13 cellular contexts compared by ENCODE assay signal in the genomic region with DNA sequence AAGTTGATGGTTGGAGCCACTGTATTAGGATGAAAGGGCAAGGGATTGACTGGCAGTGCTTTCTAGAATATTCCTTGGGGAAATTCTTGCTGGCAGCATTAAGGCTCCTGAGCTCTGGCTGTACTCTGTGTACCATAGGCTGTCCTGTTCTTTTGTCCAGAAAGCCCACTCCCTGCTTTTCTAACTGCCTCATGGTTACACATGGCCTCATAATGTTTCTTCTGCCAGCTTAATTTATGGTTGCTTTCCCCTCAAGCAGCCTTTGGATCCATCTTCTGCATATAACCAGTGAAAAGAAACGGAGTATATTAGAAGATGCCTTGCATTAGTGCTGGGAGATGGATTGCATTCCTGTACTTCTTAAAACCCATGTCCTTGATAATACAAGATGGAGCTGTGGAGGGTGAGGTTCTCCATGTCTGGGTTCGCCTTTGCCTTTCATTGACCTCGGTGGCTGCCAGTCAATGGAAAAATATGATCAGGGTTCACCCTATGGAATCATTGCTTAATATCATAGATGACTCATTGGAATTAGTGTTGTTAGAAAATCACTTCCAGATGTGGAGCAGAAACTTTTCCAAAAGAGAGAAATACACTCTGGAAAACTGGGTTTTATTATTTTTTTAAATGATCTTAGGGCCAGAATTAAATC. TPM values are rescaled to one million over a fixed set of nuclear protein-coding genes. Genes with fewer than 3 reads are reported as not detected.
DNase-seq lines count a peak whose midpoint lies in the region; ATAC-seq and TF ChIP-seq lines count a peak whose summit lies in the region.
"Had no signal": no experiment of that assay in that cellular context is flagged by ENCODE, and none has a peak within 500 bp of the region (broad histone marks: within the 10 kb centered on the region; RNA-seq: fewer than 3 reads in every experiment).

No MANE protein-coding gene starts in this region.

- H2AFZ ChIP-seq in GM23248 = peak overlapping the region; percentile 48; the same call in 1 of the 2 replicates

- no peak for TF ChIP-seq POLR2A in gastroesophageal sphincter (IDR thresholded peaks at IDR 0.05)

- H3K4me3 ChIP-seq in GM23248 (peak overlapping the region; percentile 54), gastroesophageal sphincter (no peak overlapping the region)
- H3K4me3 ChIP-seq: body of pancreas had no signal

- 0 to 3% methylated on average over 3 of the region's 3 CpGs for WGBS in GM23248 (ENCODE audit: low coverage in 1 of 2, low lambda C conversion rate in 2 of 2, missing lambda C conversion rate in 2 of 2), 2 experiments
- 60 to 63% methylated on average over 1 of the region's 3 CpGs for whole genome bisulfite sequencing in gastroesophageal sphincter (ENCODE audit: low coverage in 1 of 2), 2 donors

- H3K27me3 Mint-ChIP-seq in activated naive CD8-positive, alpha-beta T cell = no peaks in the 10 kb centered on the region
- H3K27me3 Mint-ChIP-seq: activated B cell treated with CpG ODN at 0.5 μM for 24 hours, progenitor cell of endocrine pancreas had no signal

- H3K9me3 Mint-ChIP-seq in activated naive CD8-positive, alpha-beta T cell (ENCODE audit: low read depth) = no peaks in the 10 kb centered on the region
- H3K9me3 Mint-ChIP-seq in stimulated activated effector memory CD8-positive, alpha-beta T cell treated with anti-CD3 and anti-CD28 coated beads, Interleukin-12 subunit alpha, Interleukin-12 subunit beta, amount 100 ng/mL, for 72 hours = no peaks in the 10 kb centered on the region
- H3K9me3 Mint-ChIP-seq: activated B cell treated with CpG ODN at 0.5 μM for 24 hours had no signal

- H3K27me3 ChIP-seq in GM23248 (replicated peaks; ENCODE audit: insufficient read depth) = no peaks in the 10 kb centered on the region
- H3K27me3 ChIP-seq in gastroesophageal sphincter = no peaks in the 10 kb centered on the region
- H3K27me3 ChIP-seq: body of pancreas had no signal

- TF ChIP-seq CTCF in gastroesophageal sphincter (IDR thresholded peaks at IDR 0.05) = no peak

- peak overlapping the region; percentile 83 for H3K4me2 ChIP-seq in GM23248 (ENCODE audit: unreplicated experiment)
- H3K4me2 ChIP-seq: KMS-11 had no signal

- peaks cover 27% of the 10 kb centered on the region for H3K79me2 ChIP-seq in GM23248 (ENCODE audit: insufficient read depth)

- peaks cover 4% of the 10 kb centered on the region for H3K36me3 Mint-ChIP-seq in activated naive CD8-positive, alpha-beta T cell
- peaks cover 9% of the 10 kb centered on the region for H3K36me3 Mint-ChIP-seq in stimulated activated effector memory CD8-positive, alpha-beta T cell treated with anti-CD3 and anti-CD28 coated beads, Interleukin-12 subunit alpha, Interleukin-12 subunit beta, amount 100 ng/mL, for 72 hours

- H3K27ac Mint-ChIP-seq in activated naive CD8-positive, alpha-beta T cell = peak overlapping the region; percentile 81
- H3K27ac Mint-ChIP-seq in stimulated activated effector memory CD8-positive, alpha-beta T cell treated with anti-CD3 and anti-CD28 coated beads, Interleukin-12 subunit alpha, Interleukin-12 subunit beta, amount 100 ng/mL, for 72 hours = peak overlapping the region; percentile 61
- H3K27ac Mint-ChIP-seq: progenitor cell of endocrine pancreas had no signal

- H3K36me3 ChIP-seq in GM23248 (ENCODE audit: low read depth) = no peaks in the 10 kb centered on the region
- no peaks in the 10 kb centered on the region for H3K36me3 ChIP-seq in gastroesophageal sphincter

- peak overlapping the region; percentile 99 for H3K27ac ChIP-seq in GM23248
- H3K27ac ChIP-seq in gastroesophageal sphincter = peak overlapping the region; percentile 73 to 80 (median 78)
- H3K27ac ChIP-seq: body of pancreas, KMS-11 had no signal

- TF ChIP-seq EP300 in gastroesophageal sphincter (IDR thresholded peaks at IDR 0.05) = no peak

- peak overlapping the region; percentile 81 for H3K9ac ChIP-seq in GM23248
- H3K9ac ChIP-seq: KMS-11 had no signal

- H3K9me3 ChIP-seq in GM23248 (ENCODE audit: low read depth) (no peaks in the 10 kb centered on the region), gastroesophageal sphincter (no peaks in the 10 kb centered on the region)
- H3K9me3 ChIP-seq: body of pancreas had no signal

- H3K4me3 Mint-ChIP-seq in activated naive CD8-positive, alpha-beta T cell = no peak overlapping the region
- no peak overlapping the region for H3K4me3 Mint-ChIP-seq in stimulated activated effector memory CD8-positive, alpha-beta T cell treated with anti-CD3 and anti-CD28 coated beads, Interleukin-12 subunit alpha, Interleukin-12 subunit beta, amount 100 ng/mL, for 72 hours
- H3K4me3 Mint-ChIP-seq: activated B cell treated with CpG ODN at 0.5 μM for 24 hours had no signal

- peaks cover 24% of the 10 kb centered on the region for H3F3A ChIP-seq in GM23248 (ENCODE audit: insufficient read depth)

- ATAC-seq in gastroesophageal sphincter (peak; percentile 11), GM21825 (IDR thresholded peaks at IDR 0.05; ENCODE audit: unreplicated experiment) (no peak), left lobe of liver (no peak)
- ATAC-seq in stimulated activated effector memory CD8-positive, alpha-beta T cell treated with anti-CD3 and anti-CD28 coated beads, Interleukin-12 subunit alpha, Interleukin-12 subunit beta, amount 100 ng/mL, for 72 hours = no peak
- ATAC-seq: body of pancreas had no signal

- H4K20me1 ChIP-seq in GM23248 (ENCODE audit: insufficient read depth) = no peaks in the 10 kb centered on the region

- peaks cover 72% of the 10 kb centered on the region for H3K4me1 Mint-ChIP-seq in activated naive CD8-positive, alpha-beta T cell (ENCODE audit: low read depth)
- peaks cover 49% of the 10 kb centered on the region for H3K4me1 Mint-ChIP-seq in stimulated activated effector memory CD8-positive, alpha-beta T cell treated with anti-CD3 and anti-CD28 coated beads, Interleukin-12 subunit alpha, Interleukin-12 subunit beta, amount 100 ng/mL, for 72 hours

- H3K4me1 ChIP-seq in GM23248 (ENCODE audit: insufficient read depth) (peaks cover 41% of the 10 kb centered on the region), gastroesophageal sphincter (peaks cover 0 to 66% (median 11%) of the 10 kb centered on the region in 3 donors)
- H3K4me1 ChIP-seq: body of pancreas had no signal

- H3K9me2 ChIP-seq in GM23248 (ENCODE audit: insufficient read depth) = no peaks in the 10 kb centered on the region

- DNase-seq in GM23248 = peak; percentile 76
- no peak for DNase-seq in stimulated activated effector memory CD8-positive, alpha-beta T cell treated with anti-CD3 and anti-CD28 coated beads, Interleukin-12 subunit alpha, Interleukin-12 subunit beta, amount 100 ng/mL, for 72 hours (ENCODE audit: low spot score in 2 of 2)
- DNase-seq in activated gamma-delta T cell (lab: John Stamatoyannopoulos, UW) = no peak
- no peak for DNase-seq in NCI-H1105 treated with DMSO at 0.1 percent for 48 hours (lab: John Stamatoyannopoulos, UW)
- no peak for DNase-seq in left lobe of liver (ENCODE audit: low spot score)
- DNase-seq: activated B cell treated with CpG ODN at 0.5 μM for 24 hours, body of pancreas, GDM1 had no signal

- in situ Hi-C loops in GM23248 (cut with MboI) = no loop called here

RNA-seq across cellular contexts. Expression of a gene that starts 24.7 kb away (rescaled TPM):
- 15.6 and 21.9 TPM in 2 replicates for total RNA-seq in GM23248 (2014; rRNA removed; shearing (Covaris generic))
- polyA plus RNA-seq in GM23248 (2016; fragmentation: Nextera tagmentation; extraction: Ambion mirVana) = 9.8 and 11.7 TPM in 2 replicates
- total RNA-seq in gastroesophageal sphincter (100 to 1,000 TPM in 1 of 4 donors, 10 to 100 TPM in 3; 61.9 to 139 (median 80.1) TPM), left lobe of liver (2.1 TPM)
